ENCODE assay signal across 15 cellular contexts in genomic region chr20:62208805-62209755, GRCh38. TPM values are rescaled to one million over a fixed set of nuclear protein-coding genes. Genes with fewer than 3 reads are reported as not detected.
DNase-seq lines count a peak whose midpoint lies in the region; ATAC-seq and TF ChIP-seq lines count a peak whose summit lies in the region.
"Had no signal": no experiment of that assay in that cellular context is flagged by ENCODE, and none has a peak within 500 bp of the region (broad histone marks: within the 10 kb centered on the region; RNA-seq: fewer than 3 reads in every experiment).

No MANE protein-coding gene starts in this region.

- in situ Hi-C loops in brain microvascular endothelial cell (cut with HindIII; ENCODE audit: low pct_ligation_motif_present, low sequenced_read_pairs) = no loop called here

- H3K27me3 Mint-ChIP-seq in activated T-helper 2 cell treated with anti-CD3 and anti-CD28 coated beads, Interferon-gamma antibody, Interleukin-2, Interleukin-4, amounts not matched to agents 10 μg/mL and 5 μg/mL and 100 μg/mL, durations not matched to agents 14 hours and 24 hours and 36 hours (ENCODE audit: low read depth) = no peaks in the 10 kb centered on the region
- H3K27me3 Mint-ChIP-seq: activated T-helper 17 cell treated with anti-CD3 and anti-CD28 coated beads, Interleukin-2, amount 50 U/mL, for 72 hours had no signal

- WGBS in prostate gland = 41% methylated on average over 22 of the region's 27 CpGs

- TF ChIP-seq CTCF in LNCaP clone FGC (IDR thresholded peaks at IDR 0.05; ENCODE audit: control insufficient read depth, extremely low read depth, insufficient read depth) (0 out of 2 replicates have a peak, but pooled peaks have one; percentile 6), brain microvascular endothelial cell (IDR thresholded peaks at IDR 0.05; ENCODE audit: low read depth, low read length, missing control alignments) (peak; percentile 14), prostate gland (IDR thresholded peaks at IDR 0.05) (no peak), tibial artery (IDR thresholded peaks at IDR 0.05) (no peak)

- intact Hi-C loops in prostate gland (cut with DNase I) = no loop called here
- intact Hi-C loops in tibial artery (cut with DNase I; ENCODE audit: low total_unique reads) = no loop called here
- intact Hi-C loops in activated T-helper 2 cell treated with anti-CD3 and anti-CD28 coated beads, Interferon-gamma antibody, Interleukin-2, Interleukin-4, amounts not matched to agents 10 μg/mL and 5 μg/mL and 100 μg/mL, durations not matched to agents 14 hours and 24 hours and 36 hours (cut with micrococcal nuclease) = no loop called here

- peaks cover 22% of the 10 kb centered on the region for H3K27me3 ChIP-seq in brain microvascular endothelial cell (replicated peaks)
- no peaks in the 10 kb centered on the region for H3K27me3 ChIP-seq in prostate gland (replicated peaks; ENCODE audit: insufficient read depth)
- H3K27me3 ChIP-seq in tibial artery = peaks cover 0 to 50% of the 10 kb centered on the region in 2 donors
- H3K27me3 ChIP-seq: ovary had no signal

- H3K9me3 ChIP-seq in prostate gland (no peaks in the 10 kb centered on the region), tibial artery (no peaks in the 10 kb centered on the region)
- H3K9me3 ChIP-seq: ovary had no signal

- TF ChIP-seq POLR2A in prostate gland (IDR thresholded peaks at IDR 0.05) = no peak

- H3K9me3 Mint-ChIP-seq in activated T-helper 2 cell treated with anti-CD3 and anti-CD28 coated beads, Interferon-gamma antibody, Interleukin-2, Interleukin-4, amounts not matched to agents 10 μg/mL and 5 μg/mL and 100 μg/mL, durations not matched to agents 14 hours and 24 hours and 36 hours = no peaks in the 10 kb centered on the region
- H3K9me3 Mint-ChIP-seq: activated T-helper 17 cell treated with anti-CD3 and anti-CD28 coated beads, Interleukin-2, amount 50 U/mL, for 72 hours; stimulated activated naive CD8-positive, alpha-beta T cell treated with anti-CD3 and anti-CD28 coated beads, Interleukin-15, Interleukin-2, amounts not matched to agents 100 ng/mL and 50 ng/mL, for 24 hours had no signal

- peak; percentile 10 for ATAC-seq in left lobe of liver
- ATAC-seq: activated T-helper 17 cell treated with anti-CD3 and anti-CD28 coated beads, Interleukin-2, amount 50 U/mL, for 72 hours had no signal

- H3K36me3 Mint-ChIP-seq in activated T-helper 2 cell treated with anti-CD3 and anti-CD28 coated beads, Interferon-gamma antibody, Interleukin-2, Interleukin-4, amounts not matched to agents 10 μg/mL and 5 μg/mL and 100 μg/mL, durations not matched to agents 14 hours and 24 hours and 36 hours (ENCODE audit: low read depth) = no peaks in the 10 kb centered on the region

- H3K36me3 ChIP-seq in brain microvascular endothelial cell (replicated peaks) (no peaks in the 10 kb centered on the region), prostate gland (no peaks in the 10 kb centered on the region), tibial artery (peaks cover 0 to 15% (median 4%) of the 10 kb centered on the region in 3 donors)
- H3K36me3 ChIP-seq: ovary had no signal

- peak; percentile 73 for DNase-seq in ELR (ENCODE audit: low read depth)
- no peak for DNase-seq in LNCaP clone FGC (ENCODE audit: low read depth)
- DNase-seq in brain microvascular endothelial cell = no peak
- DNase-seq in left lobe of liver (ENCODE audit: low spot score) = no peak
- no peak for DNase-seq in prostate gland (ENCODE audit: low spot score)
- no peak for DNase-seq in tibial artery
- no peak for DNase-seq in activated effector memory CD4-positive, alpha-beta T cell treated with Interleukin-2 at 50 U/mL for 16 hours
- no peak for DNase-seq in activated T-helper 2 cell treated with anti-CD3 and anti-CD28 coated beads, Interferon-gamma antibody, Interleukin-2, Interleukin-4, amounts not matched to agents 10 μg/mL and 5 μg/mL and 100 μg/mL, durations not matched to agents 14 hours and 24 hours and 36 hours (ENCODE audit: low spot score)
- DNase-seq: NCI-H146; ovary; stimulated activated CD4-positive, alpha-beta T cell treated with anti-CD3 and anti-CD28 coated beads, Interleukin-2, amount 100 ng/mL, for 48 hours had no signal

- H3K27ac ChIP-seq in brain microvascular endothelial cell (no peak overlapping the region), prostate gland (no peak overlapping the region), tibial artery (no peak overlapping the region)
- H3K27ac ChIP-seq: ovary, VCaP had no signal

- H3K4me3 ChIP-seq in LNCaP clone FGC (ENCODE audit: low read depth, low read length) = no peak overlapping the region
- H3K4me3 ChIP-seq in brain microvascular endothelial cell (ENCODE audit: low read depth, low read length) = no peak overlapping the region
- H3K4me3 ChIP-seq in prostate gland = no peak overlapping the region
- H3K4me3 ChIP-seq in tibial artery = no peak overlapping the region
- H3K4me3 ChIP-seq: ovary had no signal

- no peaks in the 10 kb centered on the region for H3K4me1 Mint-ChIP-seq in activated T-helper 2 cell treated with anti-CD3 and anti-CD28 coated beads, Interferon-gamma antibody, Interleukin-2, Interleukin-4, amounts not matched to agents 10 μg/mL and 5 μg/mL and 100 μg/mL, durations not matched to agents 14 hours and 24 hours and 36 hours (ENCODE audit: low read depth)
- H3K4me1 Mint-ChIP-seq: activated T-helper 17 cell treated with anti-CD3 and anti-CD28 coated beads, Interleukin-2, amount 50 U/mL, for 72 hours had no signal

- H3K27ac Mint-ChIP-seq in activated T-helper 2 cell treated with anti-CD3 and anti-CD28 coated beads, Interferon-gamma antibody, Interleukin-2, Interleukin-4, amounts not matched to agents 10 μg/mL and 5 μg/mL and 100 μg/mL, durations not matched to agents 14 hours and 24 hours and 36 hours = no peak overlapping the region
- H3K27ac Mint-ChIP-seq: activated T-helper 17 cell treated with anti-CD3 and anti-CD28 coated beads, Interleukin-2, amount 50 U/mL, for 72 hours; stimulated activated naive CD8-positive, alpha-beta T cell treated with anti-CD3 and anti-CD28 coated beads, Interleukin-15, Interleukin-2, amounts not matched to agents 100 ng/mL and 50 ng/mL, for 24 hours had no signal

- H3K4me3 Mint-ChIP-seq in activated T-helper 2 cell treated with anti-CD3 and anti-CD28 coated beads, Interferon-gamma antibody, Interleukin-2, Interleukin-4, amounts not matched to agents 10 μg/mL and 5 μg/mL and 100 μg/mL, durations not matched to agents 14 hours and 24 hours and 36 hours (ENCODE audit: low read depth) = no peak overlapping the region
- H3K4me3 Mint-ChIP-seq: activated T-helper 17 cell treated with anti-CD3 and anti-CD28 coated beads, Interleukin-2, amount 50 U/mL, for 72 hours; stimulated activated naive CD8-positive, alpha-beta T cell treated with anti-CD3 and anti-CD28 coated beads, Interleukin-15, Interleukin-2, amounts not matched to agents 100 ng/mL and 50 ng/mL, for 24 hours had no signal

- H3K4me1 ChIP-seq in prostate gland (replicated peaks) = no peaks in the 10 kb centered on the region
- no peaks in the 10 kb centered on the region for H3K4me1 ChIP-seq in tibial artery

RNA-seq across cellular contexts. Expression of gene HRH3, which starts 11.0 kb away (rescaled TPM):
- total RNA-seq in left lobe of liver = not detected
- under 1 TPM; 0.18 to 0.51 TPM for total RNA-seq in prostate gland
- total RNA-seq in activated T-helper 2 cell treated with anti-CD3 and anti-CD28 coated beads, Interferon-gamma antibody, Interleukin-2, Interleukin-4, amounts not matched to agents 10 μg/mL and 5 μg/mL and 100 μg/mL, durations not matched to agents 14 hours and 24 hours and 36 hours = not detected in 2 replicates
- total RNA-seq: activated T-helper 17 cell treated with anti-CD3 and anti-CD28 coated beads, Interleukin-2, amount 50 U/mL, for 72 hours; lower leg skin; ovary had no signal

RNA-seq across cellular contexts. Expression of gene MTG2, which starts 26.3 kb away (rescaled TPM):
- total RNA-seq in left lobe of liver (31.0 TPM), prostate gland (10 to 100 TPM; 40.0 to 53.0 TPM)
- 34.0 and 40.2 TPM in 2 replicates for total RNA-seq in activated T-helper 2 cell treated with anti-CD3 and anti-CD28 coated beads, Interferon-gamma antibody, Interleukin-2, Interleukin-4, amounts not matched to agents 10 μg/mL and 5 μg/mL and 100 μg/mL, durations not matched to agents 14 hours and 24 hours and 36 hours

RNA-seq across cellular contexts. Expression of gene OSBPL2, which starts 29.2 kb away (rescaled TPM):
- total RNA-seq in left lobe of liver (21.1 TPM), prostate gland (10 to 100 TPM; 33.5 to 50.6 TPM)
- 29.3 and 29.9 TPM in 2 replicates for total RNA-seq in activated T-helper 2 cell treated with anti-CD3 and anti-CD28 coated beads, Interferon-gamma antibody, Interleukin-2, Interleukin-4, amounts not matched to agents 10 μg/mL and 5 μg/mL and 100 μg/mL, durations not matched to agents 14 hours and 24 hours and 36 hours

Comparison
In these comparisons a context has a peak if more than half of its experiments do, and no peak if none do; other contexts are left out.
1. CTCF ChIP-seq: peak in LNCaP clone FGC (single experiment) and brain microvascular endothelial cell (single experiment); none in prostate gland (0 of 4) and tibial artery (0 of 2).